ENCODE assay signal across 11 cellular contexts in genomic region chr2:38509322-38509946, GRCh38.
DNase-seq lines count a peak whose midpoint lies in the region; ATAC-seq and TF ChIP-seq lines count a peak whose summit lies in the region.
"Had no signal": no experiment of that assay in that cellular context is flagged by ENCODE, and none has a peak within 500 bp of the region (broad histone marks: within the 10 kb centered on the region; RNA-seq: fewer than 3 reads in every experiment).

No MANE protein-coding gene starts in this region.

- no peak overlapping the region for H3K4me3 ChIP-seq in left ventricle myocardium inferior
- no peak overlapping the region for H3K4me3 ChIP-seq in kidney epithelial cell (ENCODE audit: low read depth, low read length)
- no peak overlapping the region for H3K4me3 ChIP-seq in aorta (ENCODE audit: low read length in 2 of 2)
- no peak overlapping the region for H3K4me3 ChIP-seq in dorsolateral prefrontal cortex

- intact Hi-C loops in left ventricle myocardium inferior (cut with micrococcal nuclease): loop anchor here (10.0 kb wide), 1 partner anchor 195 kb away; no protein-coding TSS in a partner anchor
- intact Hi-C loops in Right ventricle myocardium inferior (cut with DNase I): no loop called here
- intact Hi-C loops in aorta (cut with DNase I): no loop called here
- intact Hi-C loops in dorsolateral prefrontal cortex (cut with DNase I): no loop called here

- WGBS in aorta, 2 donors: 22 to 25% methylated on average over 5 of the region's 5 CpGs

- H3K9me3 ChIP-seq in left ventricle myocardium inferior (replicated peaks) (no peaks in the 10 kb centered on the region), aorta (ENCODE audit: control insufficient read depth, low read length) (no peaks in the 10 kb centered on the region)

- peak overlapping the region; percentile 41 for H3K27ac ChIP-seq in left ventricle myocardium inferior (replicated peaks)
- H3K27ac ChIP-seq in aorta (ENCODE audit: low read depth in 1 of 2, low read length in 2 of 2): peak overlapping the region in 1 of 2 donors; percentile 78
- peak overlapping the region in 6 of 59 donors; percentile 11 to 50 (median 35) for H3K27ac ChIP-seq in dorsolateral prefrontal cortex

- TF ChIP-seq CTCF in left ventricle myocardium inferior (IDR thresholded peaks at IDR 0.05; ENCODE audit: borderline replicate concordance) (no peak), kidney epithelial cell (IDR thresholded peaks at IDR 0.05; ENCODE audit: insufficient read depth, low read length, poor library complexity, severe bottlenecking) (no peak), dorsolateral prefrontal cortex (IDR thresholded peaks at IDR 0.05 in 54 of 56, conservative IDR thresholded peaks at IDR 0.05 in 2 of 56; ENCODE audit: low read depth in 1 of 56, partially characterized antibody in 56 of 56) (no peak)

- ATAC-seq in Right ventricle myocardium inferior (no peak), aorta (ENCODE audit: low FRiP score) (peak; percentile 6), HG03139 (IDR thresholded peaks at IDR 0.05; ENCODE audit: unreplicated experiment) (no peak), HG03521 (IDR thresholded peaks at IDR 0.05; ENCODE audit: unreplicated experiment) (no peak)

- H3K36me3 ChIP-seq in left ventricle myocardium inferior: no peaks in the 10 kb centered on the region
- no peaks in the 10 kb centered on the region for H3K36me3 ChIP-seq in kidney epithelial cell (ENCODE audit: control insufficient read depth, insufficient read depth, low read length)
- no peaks in the 10 kb centered on the region for H3K36me3 ChIP-seq in aorta (ENCODE audit: control insufficient read depth in 1 of 2, insufficient read depth in 2 of 2, low read length in 1 of 2)

- peaks cover 18% of the 10 kb centered on the region for H3K4me1 ChIP-seq in left ventricle myocardium inferior
- peaks cover 4 to 6% of the 10 kb centered on the region in 2 donors for H3K4me1 ChIP-seq in aorta (ENCODE audit: control insufficient read depth in 1 of 2, insufficient read depth in 2 of 2, low read length in 2 of 2)

- DNase-seq in left ventricle myocardium inferior: no peak
- DNase-seq in Right ventricle myocardium inferior (ENCODE audit: missing footprints): no peak
- peak; percentile 44 for DNase-seq in amniotic stem cell (lab: John Stamatoyannopoulos, UW)
- DNase-seq in kidney epithelial cell (ENCODE audit: low read depth): peak; percentile 32
- no peak for DNase-seq in aorta
- no peak for DNase-seq in dorsolateral prefrontal cortex
- DNase-seq: activated CD8-positive, alpha-beta T cell treated with anti-CD3 and anti-CD28 coated beads for 36 hours; central memory CD4-positive, alpha-beta T cell; kidney had no signal

- no peaks in the 10 kb centered on the region for H3K27me3 ChIP-seq in left ventricle myocardium inferior (ENCODE audit: low read depth)
- no peaks in the 10 kb centered on the region for H3K27me3 ChIP-seq in kidney epithelial cell (ENCODE audit: control insufficient read depth, insufficient read depth, low read length)
- H3K27me3 ChIP-seq in aorta (ENCODE audit: control insufficient read depth in 1 of 2, insufficient read depth in 2 of 2, low read length in 1 of 2): no peaks in the 10 kb centered on the region
- peaks cover 0 to 8% (median 0%) of the 10 kb centered on the region in 45 donors for H3K27me3 ChIP-seq in dorsolateral prefrontal cortex

Comparison
In these comparisons a context has a peak if more than half of its experiments do, and no peak if none do; other contexts are left out.
1. DNase-seq: peak in amniotic stem cell (single experiment) and kidney epithelial cell (single experiment); none in left ventricle myocardium inferior (single experiment), Right ventricle myocardium inferior (single experiment), aorta (0 of 2) and dorsolateral prefrontal cortex (0 of 10).